13 cellular contexts compared by ENCODE assay signal in the genomic region with DNA sequence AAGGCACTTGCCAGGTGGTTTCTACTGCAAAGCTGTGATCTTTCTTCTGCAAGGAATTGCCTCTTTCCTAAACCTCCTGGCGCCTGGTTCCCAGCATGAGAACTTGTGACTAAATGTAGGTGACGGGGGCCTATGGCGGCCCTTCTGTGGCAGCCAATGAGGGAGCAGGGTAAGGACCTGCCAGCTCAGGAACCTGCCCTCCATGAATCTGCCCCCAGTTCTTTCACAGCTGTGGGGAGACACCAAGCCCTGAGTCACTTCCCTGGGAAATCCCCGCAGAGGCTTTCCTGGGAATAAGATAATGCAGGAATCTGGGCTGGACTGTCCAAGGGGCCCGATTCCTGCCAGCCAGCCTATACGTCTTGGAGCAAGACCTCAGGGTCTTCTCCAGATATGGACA. TPM values are rescaled to one million over a fixed set of nuclear protein-coding genes. Genes with fewer than 3 reads are reported as not detected.
DNase-seq lines count a peak whose midpoint lies in the region; ATAC-seq, FAIRE-seq and TF ChIP-seq lines count a peak whose summit lies in the region.
"Had no signal": no experiment of that assay in that cellular context is flagged by ENCODE, and none has a peak within 500 bp of the region (broad histone marks: within the 10 kb centered on the region; RNA-seq: fewer than 3 reads in every experiment).

No MANE protein-coding gene starts in this region.

- TF ChIP-seq CTCF in AG04449 (IDR thresholded peaks at IDR 0.05; ENCODE audit: insufficient read depth, low read length, missing control alignments) (no peak), astrocyte of the cerebellum (IDR thresholded peaks at IDR 0.05; ENCODE audit: low read depth, low read length, missing control alignments) (no peak)

- DNase-seq in AG04449 (ENCODE audit: low read depth, low spot score) (peak; percentile 34), HTR-8/SVneo (ENCODE audit: insufficient read length, low spot score) (peak; percentile 75), astrocyte of the cerebellum (ENCODE audit: low read depth) (peak; percentile 31), iris pigment epithelial cell (ENCODE audit: low read depth) (peak; percentile 81), NCI-H1048 (lab: John Stamatoyannopoulos, UW) (no peak), globus pallidus (ENCODE audit: low spot score) (no peak), posterior vena cava (ENCODE audit: low spot score) (no peak)
- DNase-seq: activated T-cell treated with anti-CD3 and anti-CD28 coated beads, Interleukin-2, amount 50 U/mL, for 4 hours; BE2C; cerebellar nuclear complex; H9; KG1 had no signal

- POLR2A ChIA-PET in AG04449 (lab: Yijun Ruan, JAX) = interaction anchor here (0.6 kb wide), 1 partner anchor 11 kb away, joined by 3 read pairs; no protein-coding TSS in a partner anchor

- ATAC-seq in HG02588 (IDR thresholded peaks at IDR 0.05; ENCODE audit: unreplicated experiment) = no peak
- ATAC-seq: activated T-cell treated with anti-CD3 and anti-CD28 coated beads, Interleukin-2, amount 50 U/mL, for 4 hours had no signal

- in situ Hi-C loops in astrocyte of the cerebellum (cut with HindIII; ENCODE audit: low sequenced_read_pairs) = no loop called here

- intact Hi-C loops in posterior vena cava (cut with DNase I) = no loop called here

- CTCF ChIA-PET in AG04449 (lab: Yijun Ruan, JAX) = no interaction called here

- H3K4me3 ChIP-seq in AG04449 (ENCODE audit: low read depth, low read length) (no peak overlapping the region), astrocyte of the cerebellum (ENCODE audit: low read depth, low read length) (no peak overlapping the region)

- no peak for FAIRE-seq in HTR-8/SVneo (lab: Jason Lieb, UNC)

RNA-seq across cellular contexts. Expression of a gene that starts 56.7 kb away (rescaled TPM):
- total RNA-seq in posterior vena cava = 100 to 1,000 TPM; 361 to 439 TPM

Comparison
In these comparisons a context has a peak if more than half of its experiments do, and no peak if none do; other contexts are left out.
1. DNase-seq: peak in AG04449 (single experiment), HTR-8/SVneo (single experiment), astrocyte of the cerebellum (single experiment) and iris pigment epithelial cell (single experiment); none in NCI-H1048 (single experiment), globus pallidus (single experiment) and posterior vena cava (single experiment).